Comparison of ENCODE assay signal across 1 cellular context in the genomic region with DNA sequence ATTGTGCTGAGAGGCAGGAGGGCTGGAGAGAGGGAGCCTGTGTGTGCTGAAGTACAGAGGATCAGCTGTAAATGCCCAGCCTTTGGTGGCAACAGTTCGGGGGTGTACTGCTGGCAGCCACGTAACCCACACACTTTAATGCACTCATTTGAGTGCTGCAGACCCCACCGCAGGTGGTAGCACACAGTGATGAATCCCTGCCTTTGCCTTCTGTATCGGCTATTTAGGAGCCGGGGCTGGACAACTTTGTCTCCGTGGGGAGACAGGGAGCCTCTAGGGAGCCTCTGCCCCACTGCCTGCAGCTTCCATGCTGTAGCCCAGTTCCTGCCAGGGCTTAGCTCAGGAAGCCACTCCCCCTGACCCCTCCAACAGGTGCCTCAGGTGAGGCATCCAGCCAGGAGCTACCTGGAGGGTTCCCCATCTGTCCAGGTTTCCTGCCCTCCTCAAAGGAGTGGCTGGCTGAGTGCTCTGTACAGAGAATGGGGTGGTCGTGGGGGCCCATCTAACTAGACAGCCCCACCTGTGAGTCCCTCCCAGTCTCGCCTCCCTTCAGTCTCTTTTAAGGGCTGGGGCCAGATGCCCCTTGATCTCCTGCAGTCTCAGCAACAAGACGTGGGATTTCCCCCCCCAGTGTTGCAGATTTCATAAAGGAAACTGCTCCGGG.
TF ChIP-seq lines count a peak whose summit lies in the region.

No MANE protein-coding gene starts in this region.

TF ChIP-seq in HepG2, 621 proteins besides CTCF, POLR2A, EP300 and RAD21:
- TF ChIP-seq ZBTB38 (CRISPR knock-in tag; IDR thresholded peaks at IDR 0.05) (0 out of 2 replicates have a peak, but pooled peaks have one; percentile 26), ZNF432 (CRISPR knock-in tag; IDR thresholded peaks at IDR 0.05; ENCODE audit: borderline replicate concordance) (no peak)
